2 cellular contexts compared by ENCODE assay signal in the genomic region with DNA sequence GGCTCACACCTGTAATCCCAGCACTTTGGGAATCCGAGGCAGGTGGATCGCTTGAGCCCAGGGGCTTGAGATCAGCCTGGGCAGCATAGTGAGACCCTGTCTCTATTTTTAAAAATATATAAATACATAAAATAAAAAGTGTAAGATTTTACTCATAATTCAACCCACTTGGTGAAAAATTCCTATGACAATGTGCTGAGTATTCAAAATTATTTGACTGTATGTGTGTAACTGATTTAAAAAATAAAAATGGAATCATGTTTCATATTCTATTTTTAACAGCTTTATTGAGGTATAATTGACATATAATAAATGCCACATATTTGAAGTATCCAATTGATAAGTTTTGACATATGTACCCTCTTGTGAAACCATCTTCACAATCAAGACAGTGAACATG.
TF ChIP-seq lines count a peak whose summit lies in the region.

No MANE protein-coding gene starts in this region.

TF ChIP-seq in HepG2, 621 proteins besides CTCF, POLR2A, EP300 and RAD21:
- no peak for TF ChIP-seq PRPF4 (IDR thresholded peaks at IDR 0.05; ENCODE audit: low read depth, low read length, poor library complexity, severe bottlenecking)
- no peak for TF ChIP-seq DNMT3B (CRISPR knock-in tag; conservative IDR thresholded peaks at IDR 0.05)
- TF ChIP-seq ZNF570 (CRISPR knock-in tag; IDR thresholded peaks at IDR 0.05; ENCODE audit: borderline replicate concordance) = no peak
- TF ChIP-seq SP5 (CRISPR knock-in tag; IDR thresholded peaks at IDR 0.05; ENCODE audit: borderline replicate concordance, low read depth) = no peak
- peak; percentile 11; the same call in 1 of the 2 replicates for TF ChIP-seq MAFF (IDR thresholded peaks at IDR 0.05; ENCODE audit: low read depth, low read length)
- TF ChIP-seq ZNF792 (CRISPR knock-in tag; IDR thresholded peaks at IDR 0.05) = no peak
- TF ChIP-seq ZNF441 (CRISPR knock-in tag; IDR thresholded peaks at IDR 0.05; ENCODE audit: borderline replicate concordance) = no peak
- TF ChIP-seq RORA (CRISPR knock-in tag; IDR thresholded peaks at IDR 0.05) = no peak
- peak in 1 of 2 experiments; percentile 62; a peak in 2 of 4 replicates for TF ChIP-seq MAFK (conservative IDR thresholded peaks at IDR 0.05 in 1 of 2, IDR thresholded peaks at IDR 0.05 in 1 of 2; ENCODE audit: low read length in 2 of 2)

TF ChIP-seq in K562, 482 proteins besides CTCF, POLR2A, EP300 and RAD21:
- peak; percentile 31; the same call in 1 of the 2 replicates for TF ChIP-seq C11orf30 (IDR thresholded peaks at IDR 0.05; ENCODE audit: low read depth)
- TF ChIP-seq, protein P1, sequence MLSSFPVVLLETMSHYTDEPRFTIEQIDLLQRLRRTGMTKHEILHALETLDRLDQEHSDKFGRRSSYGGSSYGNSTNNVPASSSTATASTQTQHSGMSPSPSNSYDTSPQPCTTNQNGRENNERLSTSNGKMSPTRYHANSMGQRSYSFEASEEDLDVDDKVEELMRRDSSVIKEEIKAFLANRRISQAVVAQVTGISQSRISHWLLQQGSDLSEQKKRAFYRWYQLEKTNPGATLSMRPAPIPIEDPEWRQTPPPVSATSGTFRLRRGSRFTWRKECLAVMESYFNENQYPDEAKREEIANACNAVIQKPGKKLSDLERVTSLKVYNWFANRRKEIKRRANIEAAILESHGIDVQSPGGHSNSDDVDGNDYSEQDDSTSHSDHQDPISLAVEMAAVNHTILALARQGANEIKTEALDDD (IDR thresholded peaks at IDR 0.05) = no peak
- TF ChIP-seq SETDB1 (IDR thresholded peaks at IDR 0.05; ENCODE audit: low read length) = no peak
- peak; percentile 55; the same call in 1 of the 2 replicates for TF ChIP-seq ZNF316 (IDR thresholded peaks at IDR 0.05)
- TF ChIP-seq ZNF121 (CRISPR knock-in tag; conservative IDR thresholded peaks at IDR 0.05) = no peak
- TF ChIP-seq ZSCAN29 (IDR thresholded peaks at IDR 0.05) = no peak
- TF ChIP-seq CHD4 (IDR thresholded peaks at IDR 0.05; ENCODE audit: insufficient read depth, insufficient replicate concordance, low read depth, low read length, poor library complexity, severe bottlenecking) = no peak
- TF ChIP-seq MEIS2 (IDR thresholded peaks at IDR 0.05; ENCODE audit: partially characterized antibody) = no peak
- TF ChIP-seq KHSRP (IDR thresholded peaks at IDR 0.05) = no peak
- no peak for TF ChIP-seq ZNF717 (CRISPR knock-in tag; IDR thresholded peaks at IDR 0.05)
- TF ChIP-seq RFX7 (CRISPR knock-in tag; IDR thresholded peaks at IDR 0.05) = no peak
- TF ChIP-seq CBX5 (IDR thresholded peaks at IDR 0.05; ENCODE audit: borderline replicate concordance, low read depth) = no peak
- TF ChIP-seq ETS2 (tag; IDR thresholded peaks at IDR 0.05; ENCODE audit: borderline replicate concordance, poor library complexity, severe bottlenecking) = no peak
- TF ChIP-seq SP1 (CRISPR knock-in tag; IDR thresholded peaks at IDR 0.05) = no peak
- TF ChIP-seq THRAP3 (IDR thresholded peaks at IDR 0.05; ENCODE audit: borderline replicate concordance) = no peak
TF ChIP-seq in K562: peak in this region for 2.
